Comparison of ENCODE assay signal across 8 cellular contexts in genomic region chr16:84738255-84739038, GRCh38. TPM values are rescaled to one million over a fixed set of nuclear protein-coding genes. Genes with fewer than 3 reads are reported as not detected.
DNase-seq lines count a peak whose midpoint lies in the region; ATAC-seq and TF ChIP-seq lines count a peak whose summit lies in the region.

No MANE protein-coding gene starts in this region.

- H3K9me3 ChIP-seq in osteoblast (ENCODE audit: low read depth, low read length) (no peaks in the 10 kb centered on the region), tibial artery (no peaks in the 10 kb centered on the region)

- H3K27me3 ChIP-seq in osteoblast (ENCODE audit: insufficient read depth, low read length) (no peaks in the 10 kb centered on the region), tibial artery (no peaks in the 10 kb centered on the region)

- peaks cover 43% of the 10 kb centered on the region for H4K20me1 ChIP-seq in osteoblast (ENCODE audit: insufficient read depth, low read length)

- no peak overlapping the region for H2AFZ ChIP-seq in osteoblast (ENCODE audit: low read length)

- peak; percentile 95 for TF ChIP-seq CTCF in osteoblast (IDR thresholded peaks at IDR 0.05; ENCODE audit: extremely low read depth, low read depth, low read length)
- TF ChIP-seq CTCF in tibial artery (IDR thresholded peaks at IDR 0.05), result peak; percentile 83 to 87

- H3K79me2 ChIP-seq in osteoblast (ENCODE audit: insufficient read depth, low read length), result peaks cover 84% of the 10 kb centered on the region

- H3K4me3 ChIP-seq in Jurkat, Clone E6-1 (ENCODE audit: low read length), result no peak overlapping the region
- no peak overlapping the region for H3K4me3 ChIP-seq in osteoblast (ENCODE audit: insufficient read depth, low read length)
- no peak overlapping the region for H3K4me3 ChIP-seq in tibial artery

- H3K36me3 ChIP-seq in osteoblast (ENCODE audit: insufficient read depth, low read length) (peaks cover 21% of the 10 kb centered on the region), tibial artery (peaks cover 0 to 7% (median 0%) of the 10 kb centered on the region in 3 donors)

- ATAC-seq in GM19467 (IDR thresholded peaks at IDR 0.05; ENCODE audit: unreplicated experiment), result peak; percentile 49

- intact Hi-C loops in tibial artery (cut with DNase I; ENCODE audit: low total_unique reads), result loop anchor here (5.0 kb wide), 1 partner anchor 226 kb away; no protein-coding TSS in a partner anchor

- H3K4me1 ChIP-seq in osteoblast (ENCODE audit: insufficient read depth, low read length), result peaks cover 27% of the 10 kb centered on the region
- peaks cover 0 to 39% (median 13%) of the 10 kb centered on the region in 4 donors for H3K4me1 ChIP-seq in tibial artery

- DNase-seq in COLO668 (lab: John Stamatoyannopoulos, UW; ENCODE audit: unreplicated experiment) (peak; percentile 65), SHP77 treated with DMSO at 0.1 percent for 48 hours (lab: John Stamatoyannopoulos, UW) (peak; percentile 72), foreskin melanocyte (peak; percentile 85), osteoblast (ENCODE audit: insufficient read length, low spot score, missing footprints) (peak; percentile 66), tibial artery (peak; percentile 77 to 81)
- DNase-seq in Jurkat, Clone E6-1 (ENCODE audit: low read depth, low spot score), result peak; percentile 78
- peak; percentile 62 for DNase-seq in activated gamma-delta T cell treated with anti-CD3 and anti-CD28 coated beads, Interleukin-2, amount 50 U/mL, for 16 hours (ENCODE audit: low read depth)

- H3K4me2 ChIP-seq in osteoblast (ENCODE audit: insufficient read depth, low read length), result peak overlapping the region; percentile 65

- peak overlapping the region; percentile 32 for H3K27ac ChIP-seq in osteoblast (ENCODE audit: low read depth, low read length)
- no peak overlapping the region for H3K27ac ChIP-seq in tibial artery

RNA-seq across cellular contexts. Expression of gene USP10, which starts 38.6 kb away (rescaled TPM):
- polyA plus RNA-seq in Jurkat, Clone E6-1 (2012; ENCODE audit: insufficient read depth, insufficient read length), result 102 TPM
- 41.8 and 43.1 TPM in 2 replicates for total RNA-seq in osteoblast
